ENCODE assay signal across 16 cellular contexts in genomic region chr1:45594412-45594811, GRCh38. TPM values are rescaled to one million over a fixed set of nuclear protein-coding genes. Genes with fewer than 3 reads are reported as not detected.
DNase-seq lines count a peak whose midpoint lies in the region; ATAC-seq, FAIRE-seq and TF ChIP-seq lines count a peak whose summit lies in the region.
"Had no signal": no experiment of that assay in that cellular context is flagged by ENCODE, and none has a peak within 500 bp of the region (broad histone marks: within the 10 kb centered on the region; RNA-seq: fewer than 3 reads in every experiment).

No MANE protein-coding gene starts in this region.

- no peaks in the 10 kb centered on the region for H3K9me3 Mint-ChIP-seq in activated T-cell treated with anti-CD3 and anti-CD28 coated beads, Interleukin-2, amount 50 U/mL, for 24 hours
- H3K9me3 Mint-ChIP-seq in GM23338 = no peaks in the 10 kb centered on the region
- H3K9me3 Mint-ChIP-seq: CD4-positive, alpha-beta memory T cell had no signal

- H3K27me3 ChIP-seq in GM23338 (ENCODE audit: insufficient read depth) = no peaks in the 10 kb centered on the region
- no peaks in the 10 kb centered on the region for H3K27me3 ChIP-seq in H1 (replicated peaks in 1 of 4; ENCODE audit: control insufficient read depth in 3 of 4, extremely low read depth in 1 of 4, insufficient read depth in 3 of 4, low read length in 3 of 4)
- H3K27me3 ChIP-seq in trophoblast cell (ENCODE audit: insufficient read depth, low read length) = no peaks in the 10 kb centered on the region

- H3K4me1 ChIP-seq in GM23338 (ENCODE audit: insufficient read depth) (peaks cover 12% of the 10 kb centered on the region; the same call in 1 of the 2 replicates), H1 (replicated peaks in 1 of 4; ENCODE audit: control insufficient read depth in 3 of 4, insufficient read depth in 4 of 4, low read length in 3 of 4) (no peaks in the 10 kb centered on the region), trophoblast cell (ENCODE audit: control insufficient read depth in 1 of 2, insufficient read depth in 2 of 2, low read length in 2 of 2) (no peaks in the 10 kb centered on the region)
- H3K4me1 ChIP-seq: Caco-2 had no signal

- TF ChIP-seq EP300 in H1 (IDR thresholded peaks at IDR 0.05; ENCODE audit: borderline replicate concordance in 1 of 2, low read depth in 2 of 2, low read length in 2 of 2) = no peak

- H4K12ac ChIP-seq in trophoblast cell (ENCODE audit: low read depth, low read length) = no peak overlapping the region

- H3K4me3 ChIP-seq in GM23338 (no peak overlapping the region), H1 (ENCODE audit: extremely low read depth in 1 of 4, insufficient read depth in 2 of 4, low read depth in 3 of 4, low read length in 4 of 4) (no peak overlapping the region), trophoblast cell (ENCODE audit: low read depth, low read length) (no peak overlapping the region)

- no peak overlapping the region for H3K4me3 Mint-ChIP-seq in activated T-cell treated with anti-CD3 and anti-CD28 coated beads, Interleukin-2, amount 50 U/mL, for 24 hours
- H3K4me3 Mint-ChIP-seq in GM23338 = no peak overlapping the region
- H3K4me3 Mint-ChIP-seq: B cell had no signal

- H3K79me1 ChIP-seq in H1 (ENCODE audit: low read depth, low read length) = peaks cover 8% of the 10 kb centered on the region
- H3K79me1 ChIP-seq in trophoblast cell (ENCODE audit: low read length) = no peaks in the 10 kb centered on the region

- no peak overlapping the region for H2AK5ac ChIP-seq in H1 (ENCODE audit: low read depth, low read length)
- H2AK5ac ChIP-seq in trophoblast cell (ENCODE audit: low read length) = no peak overlapping the region

- H2BK12ac ChIP-seq in H1 (ENCODE audit: low read depth, low read length) (no peak overlapping the region), trophoblast cell (ENCODE audit: low read length) (no peak overlapping the region)

- CTCF ChIA-PET in H1 (lab: Charles Lee; ENCODE audit: partially characterized antibody) = interaction anchor here (1.5 kb wide), 1 partner anchor 23 kb away, joined by 4 read pairs; no protein-coding TSS in a partner anchor

- H3K4ac ChIP-seq in H1 (replicated peaks; ENCODE audit: insufficient read length, low read depth, low read length) = no peak overlapping the region
- peak overlapping the region; percentile 87 for H3K4ac ChIP-seq in trophoblast cell (ENCODE audit: low read depth, low read length)

- no peak overlapping the region for H2BK20ac ChIP-seq in H1 (ENCODE audit: low read length)

- H3K14ac ChIP-seq in H1 (ENCODE audit: insufficient read length) (no peak overlapping the region), trophoblast cell (ENCODE audit: low read length) (no peak overlapping the region)

- H3K4me2 ChIP-seq in GM23338 (no peak overlapping the region), H1 (ENCODE audit: insufficient read depth in 1 of 2, low read depth in 2 of 2, low read length in 2 of 2) (no peak overlapping the region), trophoblast cell (ENCODE audit: low read length) (no peak overlapping the region)

- H3K9me2 ChIP-seq in GM23338 (ENCODE audit: insufficient read depth) = no peaks in the 10 kb centered on the region

- no peak for DNase-seq in activated T-cell treated with anti-CD3 and anti-CD28 coated beads, Interleukin-2, amount 50 U/mL, for 24 hours
- no peak for DNase-seq in activated T-cell treated with anti-CD3 and anti-CD28 coated beads, Interleukin-2, amount 50 U/mL, for 48 hours
- DNase-seq in GM23338 (ENCODE audit: low spot score) (no peak), H1 (ENCODE audit: low read depth in 1 of 2, low spot score in 2 of 2) (no peak), trophoblast cell (no peak), HPDE6-E6E7 (ENCODE audit: extremely low spot score) (no peak), COLO668 (lab: John Stamatoyannopoulos, UW; ENCODE audit: unreplicated experiment) (no peak)
- DNase-seq: C1 segment of cervical spinal cord; Caco-2; CD4-positive, alpha-beta memory T cell; DND-41; GDM1; H7 had no signal

- peaks cover 66% of the 10 kb centered on the region for H3K36me3 ChIP-seq in GM23338 (ENCODE audit: insufficient read depth)
- peaks cover 28 to 84% (median 58%) of the 10 kb centered on the region in 4 experiments for H3K36me3 ChIP-seq in H1 (ENCODE audit: control insufficient read depth in 2 of 4, insufficient read depth in 4 of 4, low read length in 3 of 4)
- H3K36me3 ChIP-seq in trophoblast cell (ENCODE audit: control insufficient read depth in 1 of 2, insufficient read depth in 2 of 2, low read length in 2 of 2) = peaks cover 22 to 28% of the 10 kb centered on the region in 2 experiments

- H3K27ac Mint-ChIP-seq in activated T-cell treated with anti-CD3 and anti-CD28 coated beads, Interleukin-2, amount 50 U/mL, for 24 hours = peak overlapping the region; percentile 76
- H3K27ac Mint-ChIP-seq in GM23338 = no peak overlapping the region
- H3K27ac Mint-ChIP-seq: B cell had no signal

- no peak for TF ChIP-seq RAD21 in H1 (IDR thresholded peaks at IDR 0.05 in 1 of 2, conservative IDR thresholded peaks at IDR 0.05 in 1 of 2; ENCODE audit: low read depth in 2 of 2, low read length in 2 of 2)

- H3K36me3 Mint-ChIP-seq in activated T-cell treated with anti-CD3 and anti-CD28 coated beads, Interleukin-2, amount 50 U/mL, for 24 hours (ENCODE audit: low read depth) = peaks cover 93% of the 10 kb centered on the region
- H3K36me3 Mint-ChIP-seq in GM23338 (ENCODE audit: low read depth) = peaks cover 91% of the 10 kb centered on the region

- peaks cover 100% of the 10 kb centered on the region for H3K79me2 ChIP-seq in GM23338 (replicated peaks; ENCODE audit: insufficient read depth)
- H3K79me2 ChIP-seq in H1 (ENCODE audit: control insufficient read depth in 1 of 2, insufficient read depth in 2 of 2, low read length in 2 of 2) = peaks cover 58 to 99% of the 10 kb centered on the region in 2 experiments
- H3K79me2 ChIP-seq in trophoblast cell (ENCODE audit: control insufficient read depth, insufficient read depth, low read length, poor library complexity) = peaks cover 5% of the 10 kb centered on the region

- no peak for FAIRE-seq in H1 (lab: Jason Lieb, UNC)
- FAIRE-seq: A204.1, GM18507 had no signal

- H3K9ac ChIP-seq in H1 (replicated peaks in 1 of 4; ENCODE audit: extremely low read depth in 1 of 4, low read depth in 3 of 4, low read length in 3 of 4) = no peak overlapping the region
- no peak overlapping the region for H3K9ac ChIP-seq in trophoblast cell (ENCODE audit: low read length)

- H4K91ac ChIP-seq in H1 (replicated peaks; ENCODE audit: insufficient read length, low read length) = no peak overlapping the region
- H4K91ac ChIP-seq in trophoblast cell (ENCODE audit: low read depth, low read length) = no peak overlapping the region

- no peaks in the 10 kb centered on the region for H3K23me2 ChIP-seq in H1 (ENCODE audit: low read depth, low read length)

- H3K9me3 ChIP-seq in H1 (ENCODE audit: insufficient read depth in 2 of 2, low read depth in 1 of 2, low read length in 1 of 2) = no peaks in the 10 kb centered on the region
- no peaks in the 10 kb centered on the region for H3K9me3 ChIP-seq in trophoblast cell (ENCODE audit: insufficient read depth, low read depth, low read length)
- H3K9me3 ChIP-seq: Caco-2 had no signal

- H3F3A ChIP-seq in GM23338 (replicated peaks; ENCODE audit: low read depth) = peaks cover 29% of the 10 kb centered on the region; the same call in 1 of the 2 replicates

- H2AFZ ChIP-seq in GM23338 = no peak overlapping the region
- no peak overlapping the region for H2AFZ ChIP-seq in H1 (ENCODE audit: low read length)
- no peak overlapping the region for H2AFZ ChIP-seq in trophoblast cell (ENCODE audit: insufficient read depth, low read length, poor library complexity)

- peaks cover 48% of the 10 kb centered on the region for H3K4me1 Mint-ChIP-seq in activated T-cell treated with anti-CD3 and anti-CD28 coated beads, Interleukin-2, amount 50 U/mL, for 24 hours (ENCODE audit: low read depth)
- H3K4me1 Mint-ChIP-seq in GM23338 = peaks cover 16% of the 10 kb centered on the region; the same call in 2 of the 3 replicates

- no peak overlapping the region for H2BK120ac ChIP-seq in H1 (replicated peaks; ENCODE audit: low read depth, low read length)
- no peak overlapping the region for H2BK120ac ChIP-seq in trophoblast cell (ENCODE audit: insufficient read depth, low read length, poor library complexity)

- no peak overlapping the region for H4K5ac ChIP-seq in H1 (ENCODE audit: insufficient read length, low read depth, low read length)

- no peak overlapping the region for H3K56ac ChIP-seq in H1 (replicated peaks; ENCODE audit: insufficient read length, low read depth, low read length)

- H4K20me1 ChIP-seq in GM23338 (replicated peaks; ENCODE audit: insufficient read depth) (peaks cover 98% of the 10 kb centered on the region), H1 (replicated peaks in 1 of 2; ENCODE audit: control insufficient read depth in 1 of 2, insufficient read depth in 2 of 2, low read length in 2 of 2) (peaks cover 34 to 42% of the 10 kb centered on the region in 2 experiments)

- H2BK5ac ChIP-seq in H1 (ENCODE audit: low read depth, low read length) = no peak overlapping the region
- H2BK5ac ChIP-seq in trophoblast cell (ENCODE audit: low read depth, low read length, poor library complexity) = no peak overlapping the region

- H3K18ac ChIP-seq in H1 (ENCODE audit: extremely low read depth, low read length) (no peak overlapping the region), trophoblast cell (ENCODE audit: low read length) (no peak overlapping the region)

- no peak overlapping the region for H2BK15ac ChIP-seq in H1 (ENCODE audit: low read length)

- H3K23ac ChIP-seq in H1 (ENCODE audit: insufficient read length) (no peak overlapping the region), trophoblast cell (ENCODE audit: low read length) (no peak overlapping the region)

- no peak for TF ChIP-seq CTCF in GM23338 (conservative IDR thresholded peaks at IDR 0.05; ENCODE audit: low read depth in 2 of 2)
- TF ChIP-seq CTCF in H1 (IDR thresholded peaks at IDR 0.05; ENCODE audit: control extremely low read depth in 1 of 3, insufficient read depth in 1 of 3, low read depth in 1 of 3, low read length in 3 of 3) = no peak

- no peaks in the 10 kb centered on the region for H3K27me3 Mint-ChIP-seq in activated T-cell treated with anti-CD3 and anti-CD28 coated beads, Interleukin-2, amount 50 U/mL, for 24 hours
- peaks cover 8% of the 10 kb centered on the region for H3K27me3 Mint-ChIP-seq in GM23338 (ENCODE audit: insufficient read depth, low read depth, poor library complexity)
- H3K27me3 Mint-ChIP-seq: B cell; CD4-positive, alpha-beta memory T cell had no signal

- 93% methylated on average over 4 of the region's 4 CpGs; no CpG with 5 or more reads in 1 of the 2 experiments for WGBS in H1 (ENCODE audit: extremely low coverage in 1 of 2, insufficient coverage in 1 of 2, insufficient read length in 1 of 2, insufficient replicate concordance in 2 of 2, low coverage in 1 of 2, low lambda C conversion rate in 2 of 2, missing lambda C conversion rate in 1 of 2), 2 experiments
- WGBS in trophoblast cell (ENCODE audit: extremely low coverage, insufficient coverage, insufficient read length) = no CpG with 5 or more reads among the region's 4 CpGs

- POLR2A ChIA-PET in H1 (lab: Charles Lee; ENCODE audit: partially characterized antibody) = interaction anchor here (0.6 to 4.6 kb wide), 8 partner anchors 9 to 171 kb away, joined by 3 to 42 read pairs (median 3); partner anchors contain the start of gene NASP

- H3K27ac ChIP-seq in GM23338 (ENCODE audit: low read depth) = peak overlapping the region; percentile 42; the same call in 1 of the 2 replicates
- H3K27ac ChIP-seq in H1 (ENCODE audit: low read depth, low read length) = no peak overlapping the region
- H3K27ac ChIP-seq in trophoblast cell (ENCODE audit: low read depth, low read length) = no peak overlapping the region

- TF ChIP-seq POLR2A in H1 (IDR thresholded peaks at IDR 0.05; ENCODE audit: control extremely low read depth in 1 of 2, low read depth in 2 of 2, low read length in 2 of 2) = peak in 1 of 2 experiments; percentile 26; a peak in 1 of 3 replicates

- no peak for ATAC-seq in GM23338

- no peak overlapping the region for H4K8ac ChIP-seq in H1 (ENCODE audit: extremely low read depth, insufficient read depth, low read length)
- H4K8ac ChIP-seq in trophoblast cell (ENCODE audit: low read depth, low read length) = no peak overlapping the region

RNA-seq across cellular contexts. Expression of gene NASP, which starts 10.6 kb away (rescaled TPM):
- total RNA-seq in GM23338 (2014; rRNA removed; shearing (Covaris generic)) = 254 and 294 TPM in 2 replicates
- polyA plus RNA-seq in GM23338 (2016; fragmentation: Nextera tagmentation; extraction: Ambion mirVana) (1,008 and 1,039 TPM in 2 replicates), H1 (2011; rRNA removed) (263 and 356 TPM in 2 replicates)
- 629 and 647 TPM in 2 replicates for total RNA-seq in H1 (2021; fragmentation: NEBNext Ultra II Directional; extraction: Animal tissue kit (Norgen Biotek cat#: 25700))
- 423 TPM for polyA plus RNA-seq in H1 (2011; cell fraction: cytosol; rRNA removed)
- polyA plus RNA-seq in H1 (2011; cell fraction: nucleus; rRNA removed) = 380 TPM
- polyA plus RNA-seq in H1 (2012, experiment 1 of 2) = 633 to 774 TPM (median 699 TPM) in 4 replicates
- polyA plus RNA-seq in H1 (2012, experiment 2 of 2) = 83.2 TPM
- 395 TPM for polyA plus RNA-seq in H1 (2013, experiment 1 of 2)
- 401 TPM for polyA plus RNA-seq in H1 (2013, experiment 2 of 2)
- 220 and 315 TPM in 2 replicates for polyA minus RNA-seq in H1 (2011; rRNA and poly(A)+ RNA removed)
- polyA minus RNA-seq in H1 (2011; cell fraction: cytosol; rRNA and poly(A)+ RNA removed) = 375 TPM
- 203 TPM for polyA minus RNA-seq in H1 (2011; cell fraction: nucleus; rRNA and poly(A)+ RNA removed)
- polyA plus RNA-seq in trophoblast cell (2013) = 129 and 144 TPM in 2 replicates

RNA-seq across cellular contexts. Expression of gene CCDC17, which starts 29.4 kb away (rescaled TPM):
- total RNA-seq in GM23338 (2014; rRNA removed; shearing (Covaris generic)) = 1.0 and 2.2 TPM in 2 replicates
- 0.57 and 0.90 TPM in 2 replicates for polyA plus RNA-seq in GM23338 (2016; fragmentation: Nextera tagmentation; extraction: Ambion mirVana)
- 1.9 and 2.0 TPM in 2 replicates for total RNA-seq in H1 (2021; fragmentation: NEBNext Ultra II Directional; extraction: Animal tissue kit (Norgen Biotek cat#: 25700))
- 0.95 and 1.2 TPM in 2 replicates for polyA plus RNA-seq in H1 (2011; rRNA removed)
- 1.1 TPM for polyA plus RNA-seq in H1 (2011; cell fraction: cytosol; rRNA removed)
- polyA plus RNA-seq in H1 (2011; cell fraction: nucleus; rRNA removed) = 8.0 TPM
- 0.99 to 2.6 TPM (median 1.3 TPM) in 4 replicates for polyA plus RNA-seq in H1 (2012, experiment 1 of 2)
- polyA plus RNA-seq in H1 (2012, experiment 2 of 2) = 0.45 TPM
- polyA plus RNA-seq in H1 (2013, experiment 1 of 2) = 0.63 TPM
- polyA plus RNA-seq in H1 (2013, experiment 2 of 2) = 0.64 TPM
- 1.6 and 3.4 TPM in 2 replicates for polyA minus RNA-seq in H1 (2011; rRNA and poly(A)+ RNA removed)
- 1.2 TPM for polyA minus RNA-seq in H1 (2011; cell fraction: cytosol; rRNA and poly(A)+ RNA removed)
- 7.9 TPM for polyA minus RNA-seq in H1 (2011; cell fraction: nucleus; rRNA and poly(A)+ RNA removed)
- polyA plus RNA-seq in trophoblast cell (2013) = 0.49 and 0.54 TPM in 2 replicates

RNA-seq across cellular contexts. Expression of gene AKR1A1, which starts 43.8 kb away (rescaled TPM):
- 172 and 186 TPM in 2 replicates for total RNA-seq in GM23338 (2014; rRNA removed; shearing (Covaris generic))
- polyA plus RNA-seq in GM23338 (2016; fragmentation: Nextera tagmentation; extraction: Ambion mirVana) = 275 and 293 TPM in 2 replicates
- 334 and 344 TPM in 2 replicates for total RNA-seq in H1 (2021; fragmentation: NEBNext Ultra II Directional; extraction: Animal tissue kit (Norgen Biotek cat#: 25700))
- polyA plus RNA-seq in H1 (2011; rRNA removed) = 399 and 435 TPM in 2 replicates
- polyA plus RNA-seq in H1 (2011; cell fraction: cytosol; rRNA removed) = 455 TPM
- polyA plus RNA-seq in H1 (2011; cell fraction: nucleus; rRNA removed) = 500 TPM
- polyA plus RNA-seq in H1 (2012, experiment 1 of 2) = 273 to 514 TPM (median 449 TPM) in 4 replicates
- 457 TPM for polyA plus RNA-seq in H1 (2012, experiment 2 of 2)
- polyA plus RNA-seq in H1 (2013, experiment 1 of 2) = 245 TPM
- 249 TPM for polyA plus RNA-seq in H1 (2013, experiment 2 of 2)
- 363 and 374 TPM in 2 replicates for polyA minus RNA-seq in H1 (2011; rRNA and poly(A)+ RNA removed)
- 211 TPM for polyA minus RNA-seq in H1 (2011; cell fraction: cytosol; rRNA and poly(A)+ RNA removed)
- 181 TPM for polyA minus RNA-seq in H1 (2011; cell fraction: nucleus; rRNA and poly(A)+ RNA removed)
- 105 and 110 TPM in 2 replicates for polyA plus RNA-seq in trophoblast cell (2013)
